Comparison of ENCODE assay signal across 1 cellular context in genomic region chr13:37059136-37059847, GRCh38.
TF ChIP-seq lines count a peak whose summit lies in the region.

SUPT20H (minus strand) TSS chr13:37059688; CDS start chr13:37051490, 8,198 bp downstream.

TF ChIP-seq in HepG2, 621 proteins besides CTCF, POLR2A, EP300 and RAD21 (continued from another document and continues in another):
- TF ChIP-seq ZBTB2 (CRISPR knock-in tag; IDR thresholded peaks at IDR 0.05; ENCODE audit: low read depth) (no peak; the same call in 1 of the 2 replicates), NKX3-1 (CRISPR knock-in tag; IDR thresholded peaks at IDR 0.05) (no peak), AFF4 (CRISPR knock-in tag; IDR thresholded peaks at IDR 0.05) (no peak), FOXC1 (CRISPR knock-in tag; IDR thresholded peaks at IDR 0.05; ENCODE audit: borderline replicate concordance) (peak; percentile 72; the same call in 1 of the 2 replicates), ZNF501 (CRISPR knock-in tag; IDR thresholded peaks at IDR 0.05) (peak; percentile 78; the same call in 1 of the 2 replicates), ZNF660 (CRISPR knock-in tag; IDR thresholded peaks at IDR 0.05; ENCODE audit: borderline replicate concordance, low read depth) (no peak), ZFYVE20 (CRISPR knock-in tag; IDR thresholded peaks at IDR 0.05; ENCODE audit: borderline replicate concordance, low read depth) (no peak), SMYD3 (CRISPR knock-in tag; IDR thresholded peaks at IDR 0.05) (no peak), ZNF619 (CRISPR knock-in tag; IDR thresholded peaks at IDR 0.05) (peak; percentile 80; the same call in 1 of the 2 replicates), ZSCAN20 (CRISPR knock-in tag; IDR thresholded peaks at IDR 0.05; ENCODE audit: borderline replicate concordance) (peak; percentile 49; the same call in 1 of the 2 replicates), ZNF337 (CRISPR knock-in tag; IDR thresholded peaks at IDR 0.05; ENCODE audit: borderline replicate concordance, low read depth) (0 out of 2 replicates have a peak, but pooled peaks have one; percentile 77), GLI4 (CRISPR knock-in tag; IDR thresholded peaks at IDR 0.05; ENCODE audit: borderline replicate concordance) (peak; percentile 48), HOXA3 (CRISPR knock-in tag; IDR thresholded peaks at IDR 0.05) (peak; percentile 57; the same call in 1 of the 2 replicates), ZNF724P (CRISPR knock-in tag; IDR thresholded peaks at IDR 0.05; ENCODE audit: borderline replicate concordance) (peak; percentile 62; the same call in 1 of the 2 replicates), ZBTB21 (CRISPR knock-in tag; IDR thresholded peaks at IDR 0.05) (no peak), ZNF792 (CRISPR knock-in tag; IDR thresholded peaks at IDR 0.05) (0 out of 2 replicates have a peak, but pooled peaks have one; percentile 72), SSRP1 (CRISPR knock-in tag; IDR thresholded peaks at IDR 0.05) (no peak), ZHX2 (IDR thresholded peaks at IDR 0.05; ENCODE audit: low read depth) (no peak), ZHX2 (CRISPR knock-in tag; IDR thresholded peaks at IDR 0.05; ENCODE audit: borderline replicate concordance) (no peak), NFATC3 (CRISPR knock-in tag; IDR thresholded peaks at IDR 0.05) (no peak), PRDM4 (CRISPR knock-in tag; IDR thresholded peaks at IDR 0.05; ENCODE audit: borderline replicate concordance) (no peak), HMG20A (CRISPR knock-in tag; IDR thresholded peaks at IDR 0.05; ENCODE audit: borderline replicate concordance) (no peak), NR3C1 (CRISPR knock-in tag; IDR thresholded peaks at IDR 0.05) (no peak), ZFP62 (CRISPR knock-in tag; IDR thresholded peaks at IDR 0.05) (no peak), ZBTB34 (CRISPR knock-in tag; IDR thresholded peaks at IDR 0.05) (no peak), ZNF891 (CRISPR knock-in tag; IDR thresholded peaks at IDR 0.05) (peak; percentile 72; the same call in 1 of the 2 replicates), TMF1 (CRISPR knock-in tag; IDR thresholded peaks at IDR 0.05; ENCODE audit: low read depth) (peak; percentile 46; the same call in 1 of the 2 replicates), ARID5B (CRISPR knock-in tag; IDR thresholded peaks at IDR 0.05) (peak; percentile 55; the same call in 1 of the 2 replicates), CSRNP1 (CRISPR knock-in tag; IDR thresholded peaks at IDR 0.05) (no peak)
